In the genomic region with DNA sequence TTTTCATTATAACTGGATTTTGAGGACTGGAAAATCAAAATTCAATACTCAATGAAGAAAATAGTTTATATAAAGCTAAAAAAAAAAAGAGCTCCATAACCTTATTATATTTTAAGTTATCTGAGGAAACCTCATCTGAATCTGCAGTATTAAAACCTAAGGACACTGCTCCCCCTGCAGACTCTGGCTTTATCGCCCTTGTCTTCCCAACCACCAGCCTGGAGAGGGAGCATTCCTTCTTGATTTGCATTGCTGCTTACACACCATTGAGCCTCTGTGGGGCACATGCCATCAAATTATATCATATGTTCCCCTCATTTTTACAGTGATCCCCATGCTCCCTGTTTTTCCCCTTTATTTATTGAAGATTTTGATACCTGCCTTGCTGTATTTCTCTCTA, we compare ENCODE assay signal across 9 cellular contexts.
DNase-seq lines count a peak whose midpoint lies in the region; ATAC-seq and TF ChIP-seq lines count a peak whose summit lies in the region.
"Had no signal": no experiment of that assay in that cellular context is flagged by ENCODE, and none has a peak within 500 bp of the region (broad histone marks: within the 10 kb centered on the region; RNA-seq: fewer than 3 reads in every experiment).

No MANE protein-coding gene starts in this region.

- H3K36me3 ChIP-seq in right atrium auricular region (no peaks in the 10 kb centered on the region), Panc1 (ENCODE audit: control insufficient read depth, insufficient read depth, low read length) (no peaks in the 10 kb centered on the region), upper lobe of right lung (no peaks in the 10 kb centered on the region)

- H3K4me1 Mint-ChIP-seq in activated naive CD8-positive, alpha-beta T cell treated with anti-CD3 and anti-CD28 coated beads for 36 hours, result no peaks in the 10 kb centered on the region

- intact Hi-C loops in Right ventricle myocardium superior (cut with DNase I) (loop anchor here (5.0 kb wide), 1 partner anchor 168 kb away; no protein-coding TSS in a partner anchor), Panc1 (cut with micrococcal nuclease; ENCODE audit: unreplicated experiment) (no loop called here), upper lobe of right lung (cut with DNase I) (no loop called here)

- H3K4me1 ChIP-seq in right atrium auricular region (no peaks in the 10 kb centered on the region), Panc1 (ENCODE audit: control insufficient read depth, insufficient read depth, low read length) (no peaks in the 10 kb centered on the region), upper lobe of right lung (no peaks in the 10 kb centered on the region)

- H3K27ac ChIP-seq in right atrium auricular region (no peak overlapping the region), Panc1 (ENCODE audit: low read length) (no peak overlapping the region), upper lobe of right lung (no peak overlapping the region)

- CTCF ChIA-PET in Panc1 (lab: Charles Lee), result no interaction called here

- TF ChIP-seq CTCF in right atrium auricular region (IDR thresholded peaks at IDR 0.05), result peak in 1 of 2 donors; percentile 36
- TF ChIP-seq CTCF in Panc1 (IDR thresholded peaks at IDR 0.05), result peak; percentile 31; the same call in 1 of the 2 replicates
- TF ChIP-seq CTCF in upper lobe of right lung (IDR thresholded peaks at IDR 0.05), result peak; percentile 32

- H3K27me3 Mint-ChIP-seq in activated naive CD8-positive, alpha-beta T cell treated with anti-CD3 and anti-CD28 coated beads for 36 hours, result no peaks in the 10 kb centered on the region
- H3K27me3 Mint-ChIP-seq: activated naive CD8-positive, alpha-beta T cell had no signal

- H3K27ac Mint-ChIP-seq in activated naive CD8-positive, alpha-beta T cell treated with anti-CD3 and anti-CD28 coated beads for 36 hours, result no peak overlapping the region
- H3K27ac Mint-ChIP-seq: activated naive CD8-positive, alpha-beta T cell had no signal

- POLR2A ChIA-PET in Panc1 (lab: Charles Lee), result no interaction called here

- ATAC-seq in Right ventricle myocardium superior (ENCODE audit: poor library complexity) (peak; percentile 29), Panc1 (no peak), upper lobe of right lung (no peak)

- H3K9me3 Mint-ChIP-seq in activated naive CD8-positive, alpha-beta T cell treated with anti-CD3 and anti-CD28 coated beads for 36 hours, result peaks cover 11% of the 10 kb centered on the region

- H3K4me3 ChIP-seq in right atrium auricular region, result no peak overlapping the region
- no peak overlapping the region for H3K4me3 ChIP-seq in Panc1 (ENCODE audit: low read depth in 2 of 2, low read length in 2 of 2)
- no peak overlapping the region for H3K4me3 ChIP-seq in upper lobe of right lung

- BruUV-seq in Panc1 (replicated peaks; lab: Mats Ljungman, UMichigan), result no TSS peak

- no peaks in the 10 kb centered on the region for H3K9me3 ChIP-seq in right atrium auricular region
- no peaks in the 10 kb centered on the region for H3K9me3 ChIP-seq in Panc1 (ENCODE audit: control insufficient read depth, insufficient read depth, low read depth, low read length)
- no peaks in the 10 kb centered on the region for H3K9me3 ChIP-seq in upper lobe of right lung

- in situ Hi-C loops in Panc1 (cut with HindIII; ENCODE audit: low pct_unique_long_range_greater_than_20kb, low sequenced_read_pairs), result no loop called here

- H3K4me3 Mint-ChIP-seq in activated naive CD8-positive, alpha-beta T cell treated with anti-CD3 and anti-CD28 coated beads for 36 hours, result no peak overlapping the region
- H3K4me3 Mint-ChIP-seq: activated naive CD8-positive, alpha-beta T cell had no signal

- no peaks in the 10 kb centered on the region for H3K36me3 Mint-ChIP-seq in activated naive CD8-positive, alpha-beta T cell treated with anti-CD3 and anti-CD28 coated beads for 36 hours
- H3K36me3 Mint-ChIP-seq: activated naive CD8-positive, alpha-beta T cell had no signal

- no peak for DNase-seq in Right ventricle myocardium superior
- no peak for DNase-seq in right atrium auricular region (ENCODE audit: low spot score)
- no peak for DNase-seq in Panc1 (ENCODE audit: low read depth, low spot score)
- DNase-seq in globus pallidus (ENCODE audit: low spot score), result peak; percentile 3
- DNase-seq in upper lobe of right lung, result no peak
- DNase-seq in activated naive CD8-positive, alpha-beta T cell treated with anti-CD3 and anti-CD28 coated beads for 36 hours, result no peak
- DNase-seq in activated CD4-positive, alpha-beta T cell treated with anti-CD3 and anti-CD28 coated beads, Interleukin-2, amount 50 U/mL, for 1 hour, result no peak
- DNase-seq in activated CD4-positive, alpha-beta T cell treated with anti-CD3 and anti-CD28 coated beads for 4 hours, result no peak

- H3K27me3 ChIP-seq in right atrium auricular region, result no peaks in the 10 kb centered on the region
- H3K27me3 ChIP-seq in Panc1 (ENCODE audit: control insufficient read depth, insufficient read depth, low read length), result no peaks in the 10 kb centered on the region
- H3K27me3 ChIP-seq in upper lobe of right lung, result no peaks in the 10 kb centered on the region
